Comparison of ENCODE assay signal across 9 cellular contexts in genomic region chr14:63510538-63510937, GRCh38. TPM values are rescaled to one million over a fixed set of nuclear protein-coding genes. Genes with fewer than 3 reads are reported as not detected.
DNase-seq lines count a peak whose midpoint lies in the region; ATAC-seq, FAIRE-seq and TF ChIP-seq lines count a peak whose summit lies in the region.
"Had no signal": no experiment of that assay in that cellular context is flagged by ENCODE, and none has a peak within 500 bp of the region (broad histone marks: within the 10 kb centered on the region; RNA-seq: fewer than 3 reads in every experiment).

No MANE protein-coding gene starts in this region.

- peak overlapping the region; percentile 14 to 89 (median 81) for H3K27ac Mint-ChIP-seq in CD8-positive, alpha-beta memory T cell
- H3K27ac Mint-ChIP-seq in astrocyte (ENCODE audit: unreplicated experiment) = peak overlapping the region; percentile 36

- DNase-seq in CD8-positive, alpha-beta memory T cell = peak in 2 of 5 donors; percentile 13 to 26
- peak; percentile 36 for DNase-seq in astrocyte (ENCODE audit: low read depth)
- no peak for DNase-seq in upper lobe of right lung
- no peak for DNase-seq in posterior vena cava (ENCODE audit: low spot score)
- DNase-seq in epidermal melanocyte (ENCODE audit: insufficient read length, low spot score) = no peak
- no peak for DNase-seq in iPS-NIHi11 (ENCODE audit: low spot score)
- DNase-seq: effector CD8-positive, alpha-beta T cell had no signal

- FAIRE-seq in astrocyte (lab: Jason Lieb, UNC) = no peak

- H3K9ac ChIP-seq in astrocyte (ENCODE audit: low read length) = no peak overlapping the region

- no peak overlapping the region for H3K27ac ChIP-seq in CD8-positive, alpha-beta memory T cell (ENCODE audit: low read depth, low read length)
- H3K27ac ChIP-seq in astrocyte (ENCODE audit: low read depth, low read length) (no peak overlapping the region), upper lobe of right lung (no peak overlapping the region)

- intact Hi-C loops in upper lobe of right lung (cut with DNase I) (no loop called here), posterior vena cava (cut with DNase I) (no loop called here)

- no peaks in the 10 kb centered on the region for H3K36me3 ChIP-seq in CD8-positive, alpha-beta memory T cell (ENCODE audit: insufficient read depth, low read length)
- H3K36me3 ChIP-seq in astrocyte (ENCODE audit: insufficient read depth, low read length) (no peaks in the 10 kb centered on the region), upper lobe of right lung (no peaks in the 10 kb centered on the region)

- TF ChIP-seq CTCF in astrocyte (IDR thresholded peaks at IDR 0.05; ENCODE audit: insufficient read depth, low read depth, low read length) = no peak
- TF ChIP-seq CTCF in upper lobe of right lung (IDR thresholded peaks at IDR 0.05) = no peak

- peaks cover 84% of the 10 kb centered on the region for H4K20me1 ChIP-seq in astrocyte (ENCODE audit: insufficient read depth, low read length)

- H3K4me2 ChIP-seq in astrocyte (ENCODE audit: low read length) = no peak overlapping the region

- no peaks in the 10 kb centered on the region for H3K27me3 Mint-ChIP-seq in CD8-positive, alpha-beta memory T cell
- no peaks in the 10 kb centered on the region for H3K27me3 Mint-ChIP-seq in astrocyte (ENCODE audit: low read depth, unreplicated experiment)

- peak overlapping the region; percentile 4 to 67 (median 33) for H3K4me3 Mint-ChIP-seq in CD8-positive, alpha-beta memory T cell
- no peak overlapping the region for H3K4me3 Mint-ChIP-seq in astrocyte (ENCODE audit: unreplicated experiment)

- POLR2A ChIA-PET in CD8-positive, alpha-beta memory T cell (lab: Charles Lee) = no interaction called here

- H3K79me2 ChIP-seq in astrocyte (ENCODE audit: insufficient read depth, low read length) = peaks cover 92% of the 10 kb centered on the region

- CTCF ChIA-PET in CD8-positive, alpha-beta memory T cell (lab: Charles Lee) = no interaction called here

- H3K9me3 Mint-ChIP-seq in CD8-positive, alpha-beta memory T cell = no peaks in the 10 kb centered on the region
- H3K9me3 Mint-ChIP-seq in astrocyte (ENCODE audit: unreplicated experiment) = no peaks in the 10 kb centered on the region

- no peaks in the 10 kb centered on the region for H3K27me3 ChIP-seq in CD8-positive, alpha-beta memory T cell (ENCODE audit: insufficient read depth, low read length, poor library complexity, severe bottlenecking)
- H3K27me3 ChIP-seq in astrocyte (ENCODE audit: insufficient read depth, low read length) (no peaks in the 10 kb centered on the region), upper lobe of right lung (no peaks in the 10 kb centered on the region)

- no peak overlapping the region for H3K4me3 ChIP-seq in CD8-positive, alpha-beta memory T cell (ENCODE audit: low read length)
- H3K4me3 ChIP-seq in astrocyte (ENCODE audit: insufficient read depth, low read depth, low read length) = no peak overlapping the region
- H3K4me3 ChIP-seq in upper lobe of right lung = no peak overlapping the region

- no peak overlapping the region for H2AFZ ChIP-seq in astrocyte (ENCODE audit: low read depth, low read length)

- peaks cover 66 to 78% (median 71%) of the 10 kb centered on the region in 3 donors for H3K4me1 Mint-ChIP-seq in CD8-positive, alpha-beta memory T cell
- H3K4me1 Mint-ChIP-seq in astrocyte (ENCODE audit: low read depth, unreplicated experiment) = peaks cover 29% of the 10 kb centered on the region

- H3K36me3 Mint-ChIP-seq in CD8-positive, alpha-beta memory T cell = peaks cover 0 to 9% (median 0%) of the 10 kb centered on the region in 3 donors
- H3K36me3 Mint-ChIP-seq in astrocyte (ENCODE audit: low read depth, unreplicated experiment) = peaks cover 3% of the 10 kb centered on the region

- ATAC-seq in GM19468 (IDR thresholded peaks at IDR 0.05; ENCODE audit: extremely low read depth, unreplicated experiment) (peak; percentile 56), HG03354 (IDR thresholded peaks at IDR 0.05; ENCODE audit: poor library complexity, severe bottlenecking, unreplicated experiment) (peak; percentile 87), upper lobe of right lung (no peak)

- no peaks in the 10 kb centered on the region for H3K9me3 ChIP-seq in CD8-positive, alpha-beta memory T cell (ENCODE audit: low read length)
- no peaks in the 10 kb centered on the region for H3K9me3 ChIP-seq in astrocyte (ENCODE audit: insufficient read depth, low read depth, low read length)
- no peaks in the 10 kb centered on the region for H3K9me3 ChIP-seq in upper lobe of right lung

- H3K4me1 ChIP-seq in CD8-positive, alpha-beta memory T cell (ENCODE audit: insufficient read depth, low read length) = peaks cover 44% of the 10 kb centered on the region
- H3K4me1 ChIP-seq in astrocyte (ENCODE audit: insufficient read depth, low read length) (no peaks in the 10 kb centered on the region), upper lobe of right lung (peaks cover 13% of the 10 kb centered on the region)

RNA-seq across cellular contexts. Expression of gene PPP2R5E, which starts 32.6 kb away (rescaled TPM):
- total RNA-seq in CD8-positive, alpha-beta memory T cell = 10 to 100 TPM; 55.0 to 56.5 TPM
- polyA plus RNA-seq in CD8-positive, alpha-beta memory T cell = 39.3 TPM
- total RNA-seq in astrocyte (60.2 and 69.3 TPM in 2 replicates), upper lobe of right lung (46.0 TPM), posterior vena cava (10 to 100 TPM; 34.4 to 44.5 TPM)
